Comparison of ENCODE assay signal across 31 cellular contexts in the genomic region with DNA sequence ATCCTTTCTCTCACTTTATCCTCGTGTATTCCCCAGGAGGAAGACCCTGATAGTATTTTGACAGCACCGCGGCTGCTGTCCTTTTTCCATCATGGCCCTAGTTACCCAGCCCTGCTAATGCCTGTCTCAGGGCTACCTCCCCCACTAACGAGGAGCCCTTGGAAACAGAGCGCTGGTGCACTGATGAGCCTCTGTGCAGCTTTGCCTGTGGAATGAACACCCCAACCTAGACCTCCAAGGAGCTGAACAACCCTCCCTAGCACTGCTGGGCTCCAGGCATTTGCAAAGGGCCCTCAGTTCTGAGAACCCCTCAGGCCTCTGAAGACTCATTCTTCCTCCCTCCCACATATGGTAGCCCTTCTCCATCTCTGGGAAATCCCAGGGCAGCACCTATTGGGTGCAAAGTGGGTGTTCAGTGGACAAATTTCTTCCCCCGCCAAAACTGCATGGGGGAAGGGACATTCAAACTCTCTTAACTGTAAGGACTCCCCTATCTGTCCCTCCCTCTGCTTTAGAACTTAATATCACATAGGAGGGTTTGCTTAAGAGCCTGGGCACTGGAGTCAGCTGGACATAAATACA. TPM values are rescaled to one million over a fixed set of nuclear protein-coding genes. Genes with fewer than 3 reads are reported as not detected.
DNase-seq lines count a peak whose midpoint lies in the region; ATAC-seq and TF ChIP-seq lines count a peak whose summit lies in the region.
"Had no signal": no experiment of that assay in that cellular context is flagged by ENCODE, and none has a peak within 500 bp of the region (broad histone marks: within the 10 kb centered on the region; RNA-seq: fewer than 3 reads in every experiment).

No MANE protein-coding gene starts in this region.

- H3K36me3 ChIP-seq in Loucy (ENCODE audit: insufficient read depth, low read length) (no peaks in the 10 kb centered on the region), spleen (no peaks in the 10 kb centered on the region)
- H3K36me3 ChIP-seq: ascending aorta, neural progenitor cell, right atrium auricular region, tibial nerve had no signal

- H3K4me3 Mint-ChIP-seq in activated CD8-positive, alpha-beta T cell treated with anti-CD3 and anti-CD28 coated beads for 36 hours, result no peak overlapping the region
- no peak overlapping the region for H3K4me3 Mint-ChIP-seq in activated CD8-positive, alpha-beta T cell treated with anti-CD3 and anti-CD28 coated beads, Interleukin-2, amount 10 ng/mL, durations not matched to agents 7 days and 5 days
- no peak overlapping the region for H3K4me3 Mint-ChIP-seq in dendritic cell treated with granulocyte-macrophage colony-stimulating factor and Interleukin-4, amounts not matched to agents 40 ng/mL and 50 ng/mL, for 4 days
- H3K4me3 Mint-ChIP-seq: activated naive CD8-positive, alpha-beta T cell treated with anti-CD3 and anti-CD28 coated beads, Interleukin-2, amount 10 ng/mL, durations not matched to agents 7 days and 5 days; CD8-positive, alpha-beta T cell; neural progenitor cell had no signal

- POLR2A ChIA-PET in activated CD8-positive, alpha-beta T cell treated with anti-CD3 and anti-CD28 coated beads for 36 hours (lab: Charles Lee), result no interaction called here
- POLR2A ChIA-PET in activated CD8-positive, alpha-beta T cell treated with anti-CD3 and anti-CD28 coated beads, Interleukin-2, amount 10 ng/mL, durations not matched to agents 7 days and 5 days (lab: Charles Lee), result no interaction called here

- no peak for TF ChIP-seq CTCF in activated CD8-positive, alpha-beta T cell treated with anti-CD3 and anti-CD28 coated beads for 36 hours (IDR thresholded peaks at IDR 0.05)
- no peak for TF ChIP-seq CTCF in Loucy (conservative IDR thresholded peaks at IDR 0.05; ENCODE audit: low read length)
- no peak for TF ChIP-seq CTCF in spleen (IDR thresholded peaks at IDR 0.05 in 8 of 11, conservative IDR thresholded peaks at IDR 0.05 in 3 of 11)

- no peaks in the 10 kb centered on the region for H4K20me1 ChIP-seq in Loucy (ENCODE audit: insufficient read depth, low read length, poor library complexity, severe bottlenecking)

- H3K9me2 ChIP-seq in Loucy (replicated peaks; ENCODE audit: low read depth, low read length), result no peaks in the 10 kb centered on the region

- CTCF ChIA-PET in activated CD8-positive, alpha-beta T cell treated with anti-CD3 and anti-CD28 coated beads for 36 hours (lab: Charles Lee), result interaction anchor here (0.6 to 4.8 kb wide), 3 partner anchors 11 to 25 kb away, joined by 3 to 34 read pairs (median 4); no protein-coding TSS in a partner anchor
- CTCF ChIA-PET in activated CD8-positive, alpha-beta T cell treated with anti-CD3 and anti-CD28 coated beads, Interleukin-2, amount 10 ng/mL, durations not matched to agents 7 days and 5 days (lab: Charles Lee), result interaction anchor here (1.3 to 5.1 kb wide), 5 partner anchors 12 to 25 kb away, joined by 3 to 44 read pairs (median 6); partner anchors contain the start of gene CCL1

- no peak for TF ChIP-seq POLR2A in spleen (IDR thresholded peaks at IDR 0.05)

- intact Hi-C loops in activated CD8-positive, alpha-beta T cell treated with anti-CD3 and anti-CD28 coated beads for 36 hours (cut with micrococcal nuclease), result no loop called here
- intact Hi-C loops in dendritic cell treated with granulocyte-macrophage colony-stimulating factor and Interleukin-4, amounts not matched to agents 40 ng/mL and 50 ng/mL, for 4 days (cut with micrococcal nuclease), result no loop called here
- intact Hi-C loops in spleen (cut with DNase I; ENCODE audit: low total_unique reads), result no loop called here

- peaks cover 16% of the 10 kb centered on the region for H3K27me3 Mint-ChIP-seq in activated CD8-positive, alpha-beta T cell treated with anti-CD3 and anti-CD28 coated beads for 36 hours
- peaks cover 13% of the 10 kb centered on the region for H3K27me3 Mint-ChIP-seq in activated CD8-positive, alpha-beta T cell treated with anti-CD3 and anti-CD28 coated beads, Interleukin-2, amount 10 ng/mL, durations not matched to agents 7 days and 5 days (ENCODE audit: low read depth)
- H3K27me3 Mint-ChIP-seq in dendritic cell treated with granulocyte-macrophage colony-stimulating factor and Interleukin-4, amounts not matched to agents 40 ng/mL and 50 ng/mL, for 4 days, result peaks cover 19% of the 10 kb centered on the region

- H2AFZ ChIP-seq in Loucy (ENCODE audit: low read length), result no peak overlapping the region
- H2AFZ ChIP-seq: neural progenitor cell had no signal

- WGBS in spleen, 5 donors, result 86 to 93% (median 87%) methylated on average over 6 of the region's 6 CpGs

- no peaks in the 10 kb centered on the region for H3K79me2 ChIP-seq in Loucy (ENCODE audit: insufficient read depth, low read length)

- peak overlapping the region; percentile 58 for H3K27ac Mint-ChIP-seq in activated CD8-positive, alpha-beta T cell treated with anti-CD3 and anti-CD28 coated beads for 36 hours
- H3K27ac Mint-ChIP-seq in activated CD8-positive, alpha-beta T cell treated with anti-CD3 and anti-CD28 coated beads, Interleukin-2, amount 10 ng/mL, durations not matched to agents 7 days and 5 days, result no peak overlapping the region
- peak overlapping the region; percentile 84 for H3K27ac Mint-ChIP-seq in dendritic cell treated with granulocyte-macrophage colony-stimulating factor and Interleukin-4, amounts not matched to agents 40 ng/mL and 50 ng/mL, for 4 days
- H3K27ac Mint-ChIP-seq: activated naive CD8-positive, alpha-beta T cell treated with anti-CD3 and anti-CD28 coated beads, Interleukin-2, amount 10 ng/mL, durations not matched to agents 7 days and 5 days; CD8-positive, alpha-beta T cell; neural progenitor cell had no signal

- peak overlapping the region; percentile 59 for H3K4me3 ChIP-seq in Loucy (ENCODE audit: low read length, poor library complexity, severe bottlenecking)
- H3K4me3 ChIP-seq in spleen, result no peak overlapping the region
- H3K4me3 ChIP-seq: A549, ascending aorta, neural progenitor cell, right atrium auricular region, tibial nerve had no signal

- H3K9ac ChIP-seq in Loucy (ENCODE audit: low read depth, low read length, poor library complexity, severe bottlenecking), result peak overlapping the region; percentile 82
- H3K9ac ChIP-seq: neural progenitor cell had no signal

- H3K4me1 ChIP-seq in Loucy (ENCODE audit: insufficient read depth, low read length, poor library complexity, severe bottlenecking) (peaks cover 97% of the 10 kb centered on the region), spleen (peaks cover 0 to 18% (median 6%) of the 10 kb centered on the region in 6 donors)
- H3K4me1 ChIP-seq: A549, neural progenitor cell, right atrium auricular region had no signal

- no peaks in the 10 kb centered on the region for H3K27me3 ChIP-seq in Loucy (ENCODE audit: insufficient read depth, low read length, poor library complexity, severe bottlenecking)
- H3K27me3 ChIP-seq in spleen (replicated peaks in 1 of 7), result no peaks in the 10 kb centered on the region
- H3K27me3 ChIP-seq: ascending aorta, neural progenitor cell, right atrium auricular region, tibial nerve had no signal

- H3K36me3 Mint-ChIP-seq in activated CD8-positive, alpha-beta T cell treated with anti-CD3 and anti-CD28 coated beads for 36 hours (ENCODE audit: low read depth), result no peaks in the 10 kb centered on the region
- no peaks in the 10 kb centered on the region for H3K36me3 Mint-ChIP-seq in activated CD8-positive, alpha-beta T cell treated with anti-CD3 and anti-CD28 coated beads, Interleukin-2, amount 10 ng/mL, durations not matched to agents 7 days and 5 days (ENCODE audit: low read depth)
- no peaks in the 10 kb centered on the region for H3K36me3 Mint-ChIP-seq in dendritic cell treated with granulocyte-macrophage colony-stimulating factor and Interleukin-4, amounts not matched to agents 40 ng/mL and 50 ng/mL, for 4 days (ENCODE audit: low read depth)
- H3K36me3 Mint-ChIP-seq: activated naive CD8-positive, alpha-beta T cell treated with anti-CD3 and anti-CD28 coated beads, Interleukin-2, amount 10 ng/mL, durations not matched to agents 7 days and 5 days; CD8-positive, alpha-beta T cell; neural progenitor cell had no signal

- no peak overlapping the region for H3K27ac ChIP-seq in spleen
- H3K27ac ChIP-seq: A549, neural progenitor cell, right atrium auricular region, tibial nerve had no signal

- peaks cover 18% of the 10 kb centered on the region for H3F3A ChIP-seq in Loucy (ENCODE audit: low read depth)

- no peaks in the 10 kb centered on the region for H3K9me3 Mint-ChIP-seq in activated CD8-positive, alpha-beta T cell treated with anti-CD3 and anti-CD28 coated beads for 36 hours
- no peaks in the 10 kb centered on the region for H3K9me3 Mint-ChIP-seq in activated CD8-positive, alpha-beta T cell treated with anti-CD3 and anti-CD28 coated beads, Interleukin-2, amount 10 ng/mL, durations not matched to agents 7 days and 5 days (ENCODE audit: insufficient read depth)
- H3K9me3 Mint-ChIP-seq in dendritic cell treated with granulocyte-macrophage colony-stimulating factor and Interleukin-4, amounts not matched to agents 40 ng/mL and 50 ng/mL, for 4 days, result no peaks in the 10 kb centered on the region
- H3K9me3 Mint-ChIP-seq: activated naive CD8-positive, alpha-beta T cell treated with anti-CD3 and anti-CD28 coated beads, Interleukin-2, amount 10 ng/mL, durations not matched to agents 7 days and 5 days; CD8-positive, alpha-beta T cell; neural progenitor cell had no signal

- peak overlapping the region; percentile 78 for H3K4me2 ChIP-seq in Loucy (ENCODE audit: low read depth, low read length, poor library complexity, severe bottlenecking)
- H3K4me2 ChIP-seq: A549, neural progenitor cell had no signal

- no peak for ATAC-seq in activated CD8-positive, alpha-beta T cell treated with anti-CD3 and anti-CD28 coated beads for 36 hours
- no peak for ATAC-seq in activated CD8-positive, alpha-beta T cell treated with anti-CD3 and anti-CD28 coated beads, Interleukin-2, amount 10 ng/mL, durations not matched to agents 7 days and 5 days
- ATAC-seq in HG03439 (IDR thresholded peaks at IDR 0.05; ENCODE audit: unreplicated experiment), result no peak
- no peak for ATAC-seq in GM21381 (IDR thresholded peaks at IDR 0.05; ENCODE audit: unreplicated experiment)
- ATAC-seq: A549; CD8-positive, alpha-beta T cell; left lobe of liver; Panc1 had no signal

- DNase-seq in activated CD8-positive, alpha-beta T cell treated with anti-CD3 and anti-CD28 coated beads for 36 hours, result no peak
- DNase-seq in activated CD8-positive, alpha-beta T cell treated with anti-CD3 and anti-CD28 coated beads, Interleukin-2, amount 10 ng/mL, durations not matched to agents 7 days and 5 days, result no peak
- peak; percentile 20 for DNase-seq in spleen
- no peak for DNase-seq in NCI-H1694 (lab: John Stamatoyannopoulos, UW)
- DNase-seq: activated CD4-positive, alpha-beta T cell treated with anti-CD3 and anti-CD28 coated beads, Interleukin-2, amount 50 U/mL, for 4 hours; activated CD4-positive, CD25-positive, alpha-beta regulatory T cell; activated gamma-delta T cell; activated naive CD8-positive, alpha-beta T cell treated with anti-CD3 and anti-CD28 coated beads, Interleukin-2, amount 10 ng/mL, durations not matched to agents 7 days and 5 days; CD8-positive, alpha-beta T cell; DMS 273 treated with DMSO at 0.1 percent for 48 hours; effector memory CD4-positive, alpha-beta T cell; KBM-7; NCI-H1417 treated with DMSO at 0.1 percent for 48 hours; NCI-H2081 treated with DMSO at 0.1 percent for 48 hours; NCI-H226; posterior cingulate gyrus; SHP77; small intestine; stimulated activated CD4-positive, alpha-beta T cell treated with anti-CD3 and anti-CD28 coated beads, Interleukin-1b, Interleukin-23, amount 100 ng/mL, for 48 hours had no signal

- H3K9me3 ChIP-seq in Loucy (ENCODE audit: insufficient read depth, low read depth, low read length), result no peaks in the 10 kb centered on the region
- no peaks in the 10 kb centered on the region for H3K9me3 ChIP-seq in spleen
- H3K9me3 ChIP-seq: A549, ascending aorta, right atrium auricular region, tibial nerve had no signal

- peaks cover 28% of the 10 kb centered on the region for H3K4me1 Mint-ChIP-seq in activated CD8-positive, alpha-beta T cell treated with anti-CD3 and anti-CD28 coated beads for 36 hours (ENCODE audit: low read depth)
- peaks cover 58% of the 10 kb centered on the region for H3K4me1 Mint-ChIP-seq in activated CD8-positive, alpha-beta T cell treated with anti-CD3 and anti-CD28 coated beads, Interleukin-2, amount 10 ng/mL, durations not matched to agents 7 days and 5 days (ENCODE audit: low read depth)
- H3K4me1 Mint-ChIP-seq in dendritic cell treated with granulocyte-macrophage colony-stimulating factor and Interleukin-4, amounts not matched to agents 40 ng/mL and 50 ng/mL, for 4 days (ENCODE audit: low read depth), result peaks cover 65% of the 10 kb centered on the region

RNA-seq across cellular contexts. Expression of gene CCL1, which starts 23.4 kb away (rescaled TPM):
- not detected for total RNA-seq in activated CD8-positive, alpha-beta T cell treated with anti-CD3 and anti-CD28 coated beads for 36 hours
- total RNA-seq in activated CD8-positive, alpha-beta T cell treated with anti-CD3 and anti-CD28 coated beads, Interleukin-2, amount 10 ng/mL, durations not matched to agents 7 days and 5 days, result not detected
- not detected for total RNA-seq in spleen
- not detected for polyA plus RNA-seq in spleen
- total RNA-seq: activated naive CD8-positive, alpha-beta T cell treated with anti-CD3 and anti-CD28 coated beads, Interleukin-2, amount 10 ng/mL, durations not matched to agents 7 days and 5 days; ascending aorta; CD8-positive, alpha-beta T cell; left lobe of liver; right atrium auricular region; tibial nerve had no signal
- polyA plus RNA-seq: A549, esophagus, small intestine had no signal

RNA-seq across cellular contexts. Expression of gene CCL13, which starts 30.2 kb away (rescaled TPM):
- total RNA-seq in activated CD8-positive, alpha-beta T cell treated with anti-CD3 and anti-CD28 coated beads for 36 hours, result not detected
- not detected for total RNA-seq in activated CD8-positive, alpha-beta T cell treated with anti-CD3 and anti-CD28 coated beads, Interleukin-2, amount 10 ng/mL, durations not matched to agents 7 days and 5 days
- not detected for total RNA-seq in spleen
- under 1 TPM in 2 of 3 donors, not detected in 1; 0.12 to 0.54 TPM for polyA plus RNA-seq in spleen
- total RNA-seq: activated naive CD8-positive, alpha-beta T cell treated with anti-CD3 and anti-CD28 coated beads, Interleukin-2, amount 10 ng/mL, durations not matched to agents 7 days and 5 days; ascending aorta; CD8-positive, alpha-beta T cell; left lobe of liver had no signal
- polyA plus RNA-seq: A549 had no signal
